In the genomic region with DNA sequence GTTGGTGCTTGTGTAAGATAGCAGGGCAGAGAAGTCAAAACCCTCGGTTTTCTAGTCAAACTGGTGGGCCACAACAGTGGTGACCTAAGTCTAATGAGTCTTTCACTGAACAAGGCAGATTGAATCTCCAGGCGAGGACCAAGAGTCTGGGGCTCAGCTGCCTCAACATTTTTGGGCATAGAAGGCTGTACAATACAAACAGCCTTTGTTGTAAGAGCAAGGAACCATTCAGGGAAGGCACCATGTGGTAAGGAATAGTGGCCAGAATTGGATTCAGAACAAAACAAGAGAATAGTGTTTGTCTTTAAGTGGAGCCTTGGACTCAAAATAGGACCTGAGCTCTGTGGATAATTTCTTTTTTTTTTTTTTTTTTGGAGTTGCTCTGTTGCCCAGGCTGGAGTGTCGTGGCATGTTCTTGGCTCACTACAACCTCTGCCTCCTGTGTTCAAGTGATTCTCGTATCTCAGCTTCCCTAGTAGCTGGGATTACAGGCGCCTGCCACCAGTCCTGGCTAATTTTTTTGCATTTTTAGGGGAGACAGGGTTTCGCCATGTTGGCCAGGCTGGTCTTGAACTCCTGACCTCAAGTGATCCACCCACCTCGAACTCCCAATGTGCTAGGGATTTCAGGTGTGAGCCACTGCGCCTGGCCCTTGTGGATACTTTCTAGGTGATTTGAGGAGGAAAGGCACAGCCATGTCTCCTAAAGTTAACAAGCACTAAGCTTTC, we compare ENCODE assay signal across 1 cellular context. TPM values are rescaled to one million over a fixed set of nuclear protein-coding genes. Genes with fewer than 3 reads are reported as not detected.
"Had no signal": no experiment of that assay in that cellular context is flagged by ENCODE, and none has a peak within 500 bp of the region (broad histone marks: within the 10 kb centered on the region; RNA-seq: fewer than 3 reads in every experiment).

No MANE protein-coding gene starts in this region.

RNA-seq across cellular contexts. Expression of gene GPAT2, which starts 22.5 kb away (rescaled TPM):
- total RNA-seq: osteocyte had no signal
